ENCODE assay signal across 26 cellular contexts in genomic region chr16:3595110-3595486, GRCh38. TPM values are rescaled to one million over a fixed set of nuclear protein-coding genes. Genes with fewer than 3 reads are reported as not detected.
"Had no signal": no experiment of that assay in that cellular context is flagged by ENCODE, and none has a peak within 500 bp of the region (broad histone marks: within the 10 kb centered on the region; RNA-seq: fewer than 3 reads in every experiment).

No MANE protein-coding gene starts in this region.

- H3K4me3 Mint-ChIP-seq: mesothelial cell of epicardium; naive thymus-derived CD4-positive, alpha-beta T cell; neural crest cell; stimulated activated effector memory CD8-positive, alpha-beta T cell treated with anti-CD3 and anti-CD28 coated beads, Interleukin-12 subunit alpha, Interleukin-12 subunit beta, amount 100 ng/mL, for 72 hours had no signal

- H3K27me3 ChIP-seq: dorsolateral prefrontal cortex, gastrocnemius medialis, left lung, right atrium auricular region, stomach, thyroid gland, vagina had no signal

- DNase-seq: effector CD4-positive, alpha-beta T cell; foreskin fibroblast; gastrocnemius medialis; head of caudate nucleus; left cardiac atrium; mesenchymal stem cell; naive thymus-derived CD4-positive, alpha-beta T cell; stimulated activated CD4-positive, alpha-beta T cell treated with anti-CD3 and anti-CD28 coated beads, Interleukin-12 subunit alpha, Interleukin-12 subunit beta, amount 100 ng/mL, for 4 hours; stimulated activated CD4-positive, alpha-beta T cell treated with anti-CD3 and anti-CD28 coated beads, Interleukin-1b, Interleukin-23, amount 100 ng/mL, for 48 hours; stimulated activated CD4-positive, alpha-beta T cell treated with anti-CD3 and anti-CD28 coated beads, Interleukin-4, amount 100 ng/mL, for 24 hours; stimulated activated naive CD4-positive, alpha-beta T cell treated with Interleukin-2 at 50 U/mL for 16 hours; stomach; thyroid gland; trophoblast cell had no signal

- H3K4me2 ChIP-seq: smooth muscle cell had no signal

- H3K27ac Mint-ChIP-seq: mesothelial cell of epicardium; stimulated activated effector memory CD8-positive, alpha-beta T cell treated with anti-CD3 and anti-CD28 coated beads, Interleukin-12 subunit alpha, Interleukin-12 subunit beta, amount 100 ng/mL, for 72 hours had no signal

- H3K27me3 Mint-ChIP-seq: naive thymus-derived CD4-positive, alpha-beta T cell had no signal

- H3K27ac ChIP-seq: dorsolateral prefrontal cortex, epithelial cell of prostate, gastrocnemius medialis, left lung, parathyroid adenoma, prostate gland, right atrium auricular region, stomach, thyroid gland, vagina had no signal

- H3K4me1 Mint-ChIP-seq: mesothelial cell of epicardium, neural crest cell had no signal

- H3K9me3 Mint-ChIP-seq: mesothelial cell of epicardium; naive thymus-derived CD4-positive, alpha-beta T cell; neural crest cell; stimulated activated effector memory CD8-positive, alpha-beta T cell treated with anti-CD3 and anti-CD28 coated beads, Interleukin-12 subunit alpha, Interleukin-12 subunit beta, amount 100 ng/mL, for 72 hours had no signal

- H3K4me3 ChIP-seq: dorsolateral prefrontal cortex, gastrocnemius medialis, left lung, prostate gland, right atrium auricular region, smooth muscle cell, stomach, thyroid gland, vagina had no signal

- H3K4me1 ChIP-seq: gastrocnemius medialis, parathyroid adenoma, prostate gland, thyroid gland, vagina had no signal

- H3K9me3 ChIP-seq: gastrocnemius medialis, prostate gland, right atrium auricular region, thyroid gland, vagina had no signal

- H3K9ac ChIP-seq: parathyroid adenoma had no signal

- H3K36me3 ChIP-seq: prostate gland, thyroid gland had no signal

- H2AFZ ChIP-seq: parathyroid adenoma had no signal

RNA-seq across cellular contexts. Expression of gene NLRC3, which starts 17.9 kb away (rescaled TPM):
- total RNA-seq: neural crest cell, smooth muscle cell had no signal
- polyA plus RNA-seq: keratinocyte had no signal
